15 cellular contexts compared by ENCODE assay signal in the genomic region with DNA sequence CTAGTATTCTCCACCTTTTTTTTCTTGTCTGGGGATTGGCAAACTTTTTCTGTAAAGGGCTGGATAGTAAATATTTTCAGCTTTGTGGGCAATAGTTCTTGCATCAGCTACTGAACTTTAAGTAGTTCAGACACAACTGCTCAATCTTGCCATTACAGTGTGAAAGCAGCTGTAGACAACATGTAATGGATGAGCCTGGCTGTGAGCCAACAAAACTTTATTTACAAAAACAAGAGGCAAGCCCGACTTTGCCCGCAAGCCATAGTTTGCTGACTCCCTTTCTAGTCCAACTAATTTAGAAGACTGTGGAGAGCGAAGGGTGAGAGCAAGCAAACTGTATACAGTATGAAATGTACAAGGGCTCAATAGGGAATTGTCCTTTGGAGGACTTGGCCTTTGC.
"Had no signal": no experiment of that assay in that cellular context is flagged by ENCODE, and none has a peak within 500 bp of the region (broad histone marks: within the 10 kb centered on the region; RNA-seq: fewer than 3 reads in every experiment).

No MANE protein-coding gene starts in this region.

- H3K36me3 ChIP-seq: brain microvascular endothelial cell, spleen had no signal

- ATAC-seq: left colon; natural killer cell; right cardiac atrium; stimulated activated memory B cell treated with anti-CD40 and anti-IgM and Interleukin-4, amounts not matched to agents 10 μg/mL and 1 μg/mL and 100 μg/mL, for 72 hours had no signal

- H3K27me3 ChIP-seq: brain microvascular endothelial cell had no signal

- H3K9me3 ChIP-seq: spleen had no signal

- DNase-seq: activated CD4-positive, alpha-beta memory T cell treated with anti-CD3 and anti-CD28 coated beads for 36 hours; activated CD4-positive, CD25-positive, alpha-beta regulatory T cell treated with anti-CD3 and anti-CD28 coated beads, Interleukin-2, amount 50 U/mL, for 72 hours; activated gamma-delta T cell; activated T-cell treated with anti-CD3 and anti-CD28 coated beads, Interleukin-2, amount 50 U/mL, for 48 hours; brain microvascular endothelial cell; dermis blood vessel endothelial cell; erythroblast; immature natural killer cell; left colon; natural killer cell; right cardiac atrium; spleen; stimulated activated CD4-positive, alpha-beta T cell treated with anti-CD3 and anti-CD28 coated beads, Interleukin-1b, Interleukin-23, amount 100 ng/mL, for 48 hours; trophoblast cell had no signal

- H3K27ac ChIP-seq: brain microvascular endothelial cell had no signal

- H3K4me3 ChIP-seq: spleen had no signal
